Comparison of ENCODE assay signal across 8 cellular contexts in genomic region chr19:6736917-6737283, GRCh38. TPM values are rescaled to one million over a fixed set of nuclear protein-coding genes. Genes with fewer than 3 reads are reported as not detected.
A peak's percentile ranks its signal among the peaks of the same experiment; 100 is the strongest.
DNase-seq lines count a peak whose midpoint lies in the region; ATAC-seq and TF ChIP-seq lines count a peak whose summit lies in the region.

No MANE protein-coding gene starts in this region.

- TSS peak; percentile 67 for BruUV-seq in MCF 10A (replicated peaks; lab: Mats Ljungman, UMichigan)

- peak overlapping the region; percentile 83 for H3K56ac ChIP-seq in mesendoderm (ENCODE audit: low read length)

- no peaks in the 10 kb centered on the region for H3K9me3 ChIP-seq in aorta (ENCODE audit: control insufficient read depth, low read length)

- H2AK5ac ChIP-seq in mesendoderm (ENCODE audit: low read length): no peak overlapping the region

- intact Hi-C loops in MCF 10A (cut with micrococcal nuclease) (loop anchor here (1.0 to 5.0 kb wide), 4 partner anchors 17 to 610 kb away; partner anchors contain the start of gene C3), aorta (cut with DNase I) (loop anchor here in 1 of 2 donors (5.0 to 10.0 kb wide), 3 partner anchors 102 to 275 kb away; partner anchors contain the start of gene CRB3)

- peak overlapping the region; percentile 96 for H3K4me3 Mint-ChIP-seq in stimulated activated naive CD8-positive, alpha-beta T cell treated with anti-CD3 and anti-CD28 coated beads, Interleukin-15, Interleukin-2, amounts not matched to agents 100 ng/mL and 50 ng/mL, for 24 hours
- H3K4me3 Mint-ChIP-seq in MCF 10A (ENCODE audit: unreplicated experiment): peak overlapping the region; percentile 88

- H3K4me2 ChIP-seq in mesendoderm (ENCODE audit: low read length): peak overlapping the region; percentile 57

- CTCF ChIA-PET in MCF 10A (lab: Yijun Ruan, JAX): interaction anchor here (0.5 to 6.8 kb wide), 12 partner anchors 9 to 419 kb away, joined by 3 to 102 read pairs (median 4); partner anchors contain the start of gene C3

- H4K8ac ChIP-seq in mesendoderm (ENCODE audit: low read depth, low read length): no peak overlapping the region

- H2BK120ac ChIP-seq in mesendoderm (ENCODE audit: low read depth, low read length): no peak overlapping the region

- no peak overlapping the region for H4K5ac ChIP-seq in mesendoderm (ENCODE audit: low read length)

- H3K36me3 ChIP-seq in mesendoderm (ENCODE audit: control insufficient read depth, insufficient read depth, low read length): no peaks in the 10 kb centered on the region
- no peaks in the 10 kb centered on the region for H3K36me3 ChIP-seq in aorta (ENCODE audit: control insufficient read depth in 1 of 2, insufficient read depth in 2 of 2, low read length in 1 of 2)

- peak overlapping the region; percentile 87 for H2BK5ac ChIP-seq in mesendoderm (ENCODE audit: low read length)

- H3K4ac ChIP-seq in mesendoderm (ENCODE audit: low read depth, low read length): peak overlapping the region; percentile 65

- DNase-seq in stimulated activated naive CD8-positive, alpha-beta T cell treated with anti-CD3 and anti-CD28 coated beads, Interleukin-15, Interleukin-2, amounts not matched to agents 100 U/mL and 50 U/mL, for 24 hours: no peak
- no peak for DNase-seq in MCF 10A (ENCODE audit: unreplicated experiment)
- DNase-seq in mesendoderm: no peak
- no peak for DNase-seq in aorta
- DNase-seq in NAMALWA (ENCODE audit: low spot score): no peak
- no peak for DNase-seq in kidney tubule cell (ENCODE audit: low spot score)

- H3K4me3 ChIP-seq in mesendoderm (ENCODE audit: low read length): peak overlapping the region; percentile 75
- H3K4me3 ChIP-seq in aorta (ENCODE audit: low read length in 2 of 2): peak overlapping the region; percentile 59 to 62

- H3K18ac ChIP-seq in mesendoderm (ENCODE audit: low read length): peak overlapping the region; percentile 96

- no peaks in the 10 kb centered on the region for H3K9me3 Mint-ChIP-seq in stimulated activated naive CD8-positive, alpha-beta T cell treated with anti-CD3 and anti-CD28 coated beads, Interleukin-15, Interleukin-2, amounts not matched to agents 100 ng/mL and 50 ng/mL, for 24 hours
- H3K9me3 Mint-ChIP-seq in MCF 10A (ENCODE audit: unreplicated experiment): no peaks in the 10 kb centered on the region

- peaks cover 44% of the 10 kb centered on the region for H3K4me1 Mint-ChIP-seq in stimulated activated naive CD8-positive, alpha-beta T cell treated with anti-CD3 and anti-CD28 coated beads, Interleukin-15, Interleukin-2, amounts not matched to agents 100 ng/mL and 50 ng/mL, for 24 hours (ENCODE audit: low read depth)
- peaks cover 27% of the 10 kb centered on the region for H3K4me1 Mint-ChIP-seq in MCF 10A (ENCODE audit: insufficient read depth, unreplicated experiment)

- H3K79me2 ChIP-seq in mesendoderm (ENCODE audit: control insufficient read depth, insufficient read depth, low read length): peaks cover 26% of the 10 kb centered on the region

- H3K27me3 ChIP-seq in mesendoderm (ENCODE audit: insufficient read depth, low read length, poor library complexity) (no peaks in the 10 kb centered on the region), aorta (ENCODE audit: control insufficient read depth in 1 of 2, insufficient read depth in 2 of 2, low read length in 1 of 2) (no peaks in the 10 kb centered on the region)

- peak overlapping the region; percentile 9 for H2BK15ac ChIP-seq in mesendoderm (replicated peaks; ENCODE audit: low read depth)

- H3K36me3 Mint-ChIP-seq in stimulated activated naive CD8-positive, alpha-beta T cell treated with anti-CD3 and anti-CD28 coated beads, Interleukin-15, Interleukin-2, amounts not matched to agents 100 ng/mL and 50 ng/mL, for 24 hours (ENCODE audit: low read depth): peaks cover 8% of the 10 kb centered on the region
- H3K36me3 Mint-ChIP-seq in MCF 10A (ENCODE audit: insufficient read depth, unreplicated experiment): peaks cover 35% of the 10 kb centered on the region

- POLR2A ChIA-PET in MCF 10A (lab: Yijun Ruan, JAX): interaction anchor here (0.7 to 10.5 kb wide), 12 partner anchors 7 to 220 kb away, joined by 3 to 189 read pairs (median 5); partner anchors contain the start of genes C3 and SH2D3A

- no peaks in the 10 kb centered on the region for H3K27me3 Mint-ChIP-seq in stimulated activated naive CD8-positive, alpha-beta T cell treated with anti-CD3 and anti-CD28 coated beads, Interleukin-15, Interleukin-2, amounts not matched to agents 100 ng/mL and 50 ng/mL, for 24 hours
- no peaks in the 10 kb centered on the region for H3K27me3 Mint-ChIP-seq in MCF 10A (ENCODE audit: insufficient read depth, unreplicated experiment)

- no peak for ATAC-seq in stimulated activated naive CD8-positive, alpha-beta T cell treated with anti-CD3 and anti-CD28 coated beads, Interleukin-15, Interleukin-2, amounts not matched to agents 100 U/mL and 50 U/mL, for 24 hours
- ATAC-seq in aorta (ENCODE audit: low FRiP score): no peak
- no peak for ATAC-seq in HG02759 (IDR thresholded peaks at IDR 0.05; ENCODE audit: unreplicated experiment)

- WGBS in mesendoderm (ENCODE audit: extremely low coverage, insufficient coverage, low lambda C conversion rate): no CpG with 5 or more reads among the region's 16 CpGs
- WGBS in aorta, 2 donors: 1% methylated on average over 16 of the region's 16 CpGs

- H3K27ac ChIP-seq in mesendoderm (ENCODE audit: low read depth, low read length): peak overlapping the region; percentile 97
- peak overlapping the region in 1 of 2 donors; percentile 54 for H3K27ac ChIP-seq in aorta (ENCODE audit: low read depth in 1 of 2, low read length in 2 of 2)

- no peak for TF ChIP-seq CTCF in MCF 10A (IDR thresholded peaks at IDR 0.05; ENCODE audit: unreplicated experiment)

- peaks cover 5% of the 10 kb centered on the region for H3K79me1 ChIP-seq in mesendoderm (ENCODE audit: low read length)

- peak overlapping the region; percentile 96 for H3K27ac Mint-ChIP-seq in stimulated activated naive CD8-positive, alpha-beta T cell treated with anti-CD3 and anti-CD28 coated beads, Interleukin-15, Interleukin-2, amounts not matched to agents 100 ng/mL and 50 ng/mL, for 24 hours
- H3K27ac Mint-ChIP-seq in MCF 10A (ENCODE audit: low read depth, unreplicated experiment): peak overlapping the region; percentile 83

- H3K9ac ChIP-seq in mesendoderm (ENCODE audit: low read length): peak overlapping the region; percentile 93

- no peak overlapping the region for H3K23ac ChIP-seq in mesendoderm (ENCODE audit: low read length)

- H3K4me1 ChIP-seq in mesendoderm (ENCODE audit: control insufficient read depth, low read depth, low read length) (peaks cover 6% of the 10 kb centered on the region), aorta (ENCODE audit: control insufficient read depth in 1 of 2, insufficient read depth in 2 of 2, low read length in 2 of 2) (no peaks in the 10 kb centered on the region)

RNA-seq across cellular contexts. Expression of gene GPR108, which starts 0.5 kb away (rescaled TPM):
- total RNA-seq in MCF 10A (2022) (115 and 124 TPM in 2 replicates), aorta (10 to 100 TPM; 49.2 to 70.2 TPM)
- 41.2 TPM for polyA plus RNA-seq in mesendoderm (2013, experiment 1 of 2)
- 40.0 TPM for polyA plus RNA-seq in mesendoderm (2013, experiment 2 of 2)
- 100 to 1,000 TPM in 1 of 2 donors, 10 to 100 TPM in 1; 33.1 to 117 TPM for polyA plus RNA-seq in aorta

RNA-seq across cellular contexts. Expression of gene TRIP10, which starts 2.6 kb away (rescaled TPM):
- 45.4 and 49.7 TPM in 2 replicates for total RNA-seq in MCF 10A (2022)
- 135 TPM for polyA plus RNA-seq in mesendoderm (2013, experiment 1 of 2)
- 134 TPM for polyA plus RNA-seq in mesendoderm (2013, experiment 2 of 2)
- 100 to 1,000 TPM in 1 of 2 donors, 10 to 100 TPM in 1; 91.8 to 146 TPM for total RNA-seq in aorta
- polyA plus RNA-seq in aorta: 100 to 1,000 TPM in 1 of 2 donors, 10 to 100 TPM in 1; 68.6 to 261 TPM

RNA-seq across cellular contexts. Expression of gene C3, which starts 16.4 kb away (rescaled TPM):
- total RNA-seq in MCF 10A (2022): 842 and 872 TPM in 2 replicates
- polyA plus RNA-seq in mesendoderm (2013, experiment 1 of 2): 5.4 TPM
- polyA plus RNA-seq in mesendoderm (2013, experiment 2 of 2): 4.8 TPM
- 1,000 to 10,000 TPM; 1,027 to 3,196 TPM for total RNA-seq in aorta
- 10 to 100 TPM in 1 of 2 donors, 1 to 10 TPM in 1; 9.1 to 17.8 TPM for polyA plus RNA-seq in aorta

RNA-seq across cellular contexts. Expression of gene SH2D3A, which starts 30.3 kb away (rescaled TPM):
- 28.5 and 76.7 TPM in 2 replicates for total RNA-seq in MCF 10A (2022)
- polyA plus RNA-seq in mesendoderm (2013, experiment 1 of 2): 39.0 TPM
- polyA plus RNA-seq in mesendoderm (2013, experiment 2 of 2): 41.0 TPM
- total RNA-seq in aorta: 1 to 10 TPM in 1 of 2 donors, under 1 TPM in 1; 0.68 to 1.0 TPM
- polyA plus RNA-seq in aorta: 1 to 10 TPM in 1 of 2 donors, under 1 TPM in 1; 0.26 to 4.1 TPM

RNA-seq across cellular contexts. Expression of gene VAV1, which starts 35.6 kb away (rescaled TPM):
- not detected in 2 replicates for total RNA-seq in MCF 10A (2022)
- 1.0 TPM for polyA plus RNA-seq in mesendoderm (2013, experiment 1 of 2)
- 0.92 TPM for polyA plus RNA-seq in mesendoderm (2013, experiment 2 of 2)
- total RNA-seq in aorta: 10 to 100 TPM in 1 of 2 donors, 1 to 10 TPM in 1; 8.2 to 20.1 TPM
- 1 to 10 TPM; 1.9 to 9.9 TPM for polyA plus RNA-seq in aorta
